ENCODE assay signal across 22 cellular contexts in genomic region chr5:52956014-52956413, GRCh38.
"Had no signal": no experiment of that assay in that cellular context is flagged by ENCODE, and none has a peak within 500 bp of the region (broad histone marks: within the 10 kb centered on the region; RNA-seq: fewer than 3 reads in every experiment).

No MANE protein-coding gene starts in this region.

- ATAC-seq: gastroesophageal sphincter; left lung; stimulated activated effector memory CD8-positive, alpha-beta T cell treated with anti-CD3 and anti-CD28 coated beads, Interleukin-12 subunit alpha, Interleukin-12 subunit beta, amount 100 ng/mL, for 72 hours; stimulated activated naive CD8-positive, alpha-beta T cell treated with anti-CD3 and anti-CD28 coated beads, Interleukin-15, Interleukin-2, amounts not matched to agents 100 U/mL and 50 U/mL, for 24 hours; upper lobe of right lung had no signal

- H3K4me1 Mint-ChIP-seq: naive B cell; nephron progenitor cell; stimulated activated effector memory CD8-positive, alpha-beta T cell treated with anti-CD3 and anti-CD28 coated beads, Interleukin-12 subunit alpha, Interleukin-12 subunit beta, amount 100 ng/mL, for 72 hours had no signal

- H3K36me3 ChIP-seq: esophagus squamous epithelium, neutrophil, suprapubic skin, vagina had no signal

- H3K4me3 Mint-ChIP-seq: dendritic cell treated with granulocyte-macrophage colony-stimulating factor and Interleukin-4, amounts not matched to agents 40 ng/mL and 50 ng/mL, for 4 days; naive B cell; nephron progenitor cell; stimulated activated effector memory CD8-positive, alpha-beta T cell treated with anti-CD3 and anti-CD28 coated beads, Interleukin-12 subunit alpha, Interleukin-12 subunit beta, amount 100 ng/mL, for 72 hours had no signal

- H3K9me3 ChIP-seq: esophagus squamous epithelium, gastroesophageal sphincter, left lung, neutrophil, right atrium auricular region, suprapubic skin, tibial artery, upper lobe of right lung, vagina had no signal

- H3K27ac Mint-ChIP-seq: dendritic cell treated with granulocyte-macrophage colony-stimulating factor and Interleukin-4, amounts not matched to agents 40 ng/mL and 50 ng/mL, for 4 days; nephron progenitor cell; stimulated activated effector memory CD8-positive, alpha-beta T cell treated with anti-CD3 and anti-CD28 coated beads, Interleukin-12 subunit alpha, Interleukin-12 subunit beta, amount 100 ng/mL, for 72 hours had no signal

- H3K27me3 Mint-ChIP-seq: dendritic cell treated with granulocyte-macrophage colony-stimulating factor and Interleukin-4, amounts not matched to agents 40 ng/mL and 50 ng/mL, for 4 days had no signal

- DNase-seq: cerebellar nuclear complex; esophagus squamous epithelium; foreskin fibroblast; glutamatergic neuron; mesendoderm; naive B cell; nephron progenitor cell; stimulated activated CD4-positive, alpha-beta T cell treated with anti-CD3 and anti-CD28 coated beads, Interleukin-4, amount 100 ng/mL, for 1 hour; stimulated activated CD8-positive, alpha-beta memory T cell treated with anti-CD3 and anti-CD28 coated beads, Interleukin-4, amount 100 ng/mL, for 48 hours; stimulated activated naive CD8-positive, alpha-beta T cell treated with anti-CD3 and anti-CD28 coated beads, Interleukin-15, Interleukin-2, amounts not matched to agents 100 U/mL and 50 U/mL, for 24 hours; tibial artery; upper lobe of right lung had no signal

- H3K36me3 Mint-ChIP-seq: naive B cell had no signal

- H3K4me1 ChIP-seq: left lung, right atrium auricular region, suprapubic skin, tibial artery, upper lobe of right lung, vagina had no signal

- H3K27ac ChIP-seq: esophagus squamous epithelium, left lung, neutrophil, right atrium auricular region, suprapubic skin, tibial artery, upper lobe of right lung, vagina had no signal

- H3K27me3 ChIP-seq: esophagus squamous epithelium, gastroesophageal sphincter, hepatocyte, left lung, neutrophil, right atrium auricular region, suprapubic skin, tibial artery, upper lobe of right lung, vagina had no signal

- H3K4me3 ChIP-seq: esophagus squamous epithelium, gastroesophageal sphincter, hepatocyte, left lung, right atrium auricular region, smooth muscle cell, suprapubic skin, tibial artery, upper lobe of right lung, vagina had no signal
